In genomic region chr20:20630551-20630950, GRCh38 we compare ENCODE assay signal across 22 cellular contexts.
"Had no signal": no experiment of that assay in that cellular context is flagged by ENCODE, and none has a peak within 500 bp of the region (broad histone marks: within the 10 kb centered on the region; RNA-seq: fewer than 3 reads in every experiment).

No MANE protein-coding gene starts in this region.

- H3K27me3 Mint-ChIP-seq: IgD-negative memory B cell had no signal

- ATAC-seq: K562, Panc1 had no signal

- H3K4me3 ChIP-seq: K562, SJSA1, SK-N-MC had no signal

- H3K4me3 Mint-ChIP-seq: IgD-negative memory B cell had no signal

- DNase-seq: Kasumi-1, MV-4-11, NCI-H1048, NCI-H1105, NCI-H1417, NCI-H1436 treated with DMSO at 0.1 percent for 48 hours, NCI-H1694, NCI-H187 treated with DMSO at 0.1 percent for 48 hours, NCI-H2029 treated with DMSO at 0.1 percent for 48 hours, NCI-H2171 treated with DMSO at 0.1 percent for 48 hours, NCI-H2227 treated with DMSO at 0.1 percent for 48 hours, NCI-H524, NCI-H526 treated with DMSO at 0.1 percent for 48 hours, NCI-H748 treated with DMSO at 0.1 percent for 48 hours, Right ventricle myocardium superior, SIG-M5 had no signal

- H3K9me3 Mint-ChIP-seq: IgD-negative memory B cell had no signal

- H3K27ac Mint-ChIP-seq: IgD-negative memory B cell had no signal

- H3K27ac ChIP-seq: KMS-11, SJSA1, SK-N-MC had no signal
